8 cellular contexts compared by ENCODE assay signal in genomic region chr4:122783301-122784215, GRCh38. TPM values are rescaled to one million over a fixed set of nuclear protein-coding genes. Genes with fewer than 3 reads are reported as not detected.
A peak's percentile ranks its signal among the peaks of the same experiment; 100 is the strongest.
DNase-seq lines count a peak whose midpoint lies in the region; ATAC-seq and TF ChIP-seq lines count a peak whose summit lies in the region.

No MANE protein-coding gene starts in this region.

- peaks cover 11% of the 10 kb centered on the region for H3K4me1 ChIP-seq in fibroblast of lung (ENCODE audit: control insufficient read depth, extremely low read depth, insufficient read depth, low read length)
- no peaks in the 10 kb centered on the region for H3K4me1 ChIP-seq in CD4-positive, alpha-beta memory T cell (ENCODE audit: insufficient read depth, low read length)

- H3K79me2 ChIP-seq in fibroblast of lung (ENCODE audit: control insufficient read depth, insufficient read depth, low read length): no peaks in the 10 kb centered on the region

- H3K27ac ChIP-seq in fibroblast of lung (ENCODE audit: insufficient read depth, low read length): peak overlapping the region; percentile 53
- H3K27ac ChIP-seq in CD4-positive, alpha-beta memory T cell (ENCODE audit: low read depth, low read length): no peak overlapping the region

- H3K36me3 ChIP-seq in fibroblast of lung (ENCODE audit: control insufficient read depth, insufficient read depth, low read length): no peaks in the 10 kb centered on the region
- H3K36me3 ChIP-seq in CD4-positive, alpha-beta memory T cell (ENCODE audit: insufficient read depth, low read length): no peaks in the 10 kb centered on the region

- no peak overlapping the region for H3K4me3 Mint-ChIP-seq in CD4-positive, alpha-beta memory T cell

- no peaks in the 10 kb centered on the region for H3K9me3 ChIP-seq in fibroblast of lung (ENCODE audit: control insufficient read depth, insufficient read depth, low read depth, low read length)
- no peaks in the 10 kb centered on the region for H3K9me3 ChIP-seq in CD4-positive, alpha-beta memory T cell (ENCODE audit: control insufficient read depth in 1 of 2, low read length in 2 of 2)

- no peaks in the 10 kb centered on the region for H4K20me1 ChIP-seq in fibroblast of lung (ENCODE audit: control insufficient read depth, extremely low read depth, insufficient read depth, low read length)

- no peak for TF ChIP-seq CTCF in fibroblast of lung (conservative IDR thresholded peaks at IDR 0.05 in 1 of 2, IDR thresholded peaks at IDR 0.05 in 1 of 2; ENCODE audit: low read depth in 1 of 2, low read length in 2 of 2)

- peak overlapping the region; percentile 4 for H3K4me2 ChIP-seq in fibroblast of lung (ENCODE audit: extremely low read depth, insufficient read depth, low read length)

- peaks cover 0 to 12% (median 3%) of the 10 kb centered on the region in 4 donors for H3K4me1 Mint-ChIP-seq in CD4-positive, alpha-beta memory T cell

- no peaks in the 10 kb centered on the region for H3K36me3 Mint-ChIP-seq in CD4-positive, alpha-beta memory T cell

- DNase-seq in COLO829 (ENCODE audit: low spot score): peak; percentile 75
- DNase-seq in RPMI7951 (ENCODE audit: low read depth): peak; percentile 86
- peak; percentile 71 to 98 for DNase-seq in fibroblast of lung (ENCODE audit: low read depth in 2 of 2)
- peak; percentile 96 for DNase-seq in myocyte (ENCODE audit: low read depth)
- DNase-seq in CD4-positive, alpha-beta memory T cell: no peak
- DNase-seq in HuH-7 (ENCODE audit: low spot score): no peak
- no peak for DNase-seq in NCI-H2171 (lab: John Stamatoyannopoulos, UW)

- POLR2A ChIA-PET in CD4-positive, alpha-beta memory T cell (lab: Charles Lee; ENCODE audit: partially characterized antibody): no interaction called here

- intact Hi-C loops in CD4-positive, alpha-beta memory T cell (cut with micrococcal nuclease): no loop called here

- peaks cover 0 to 6% of the 10 kb centered on the region in 2 donors for H3K27me3 Mint-ChIP-seq in CD4-positive, alpha-beta memory T cell

- no peak overlapping the region for H3K27ac Mint-ChIP-seq in CD4-positive, alpha-beta memory T cell

- ATAC-seq in HG03139 (IDR thresholded peaks at IDR 0.05; ENCODE audit: unreplicated experiment): no peak

- no peak overlapping the region for H2AFZ ChIP-seq in fibroblast of lung (ENCODE audit: low read length)

- no peak overlapping the region for H3K4me3 ChIP-seq in fibroblast of lung (replicated peaks in 1 of 4; ENCODE audit: control extremely low read depth in 1 of 4, insufficient read depth in 1 of 4, low read depth in 3 of 4, low read length in 4 of 4)
- H3K4me3 ChIP-seq in CD4-positive, alpha-beta memory T cell (ENCODE audit: low read length in 2 of 2): no peak overlapping the region

- H3K9ac ChIP-seq in fibroblast of lung (ENCODE audit: insufficient read depth, low read length): no peak overlapping the region

- CTCF ChIA-PET in CD4-positive, alpha-beta memory T cell (lab: Charles Lee; ENCODE audit: partially characterized antibody): no interaction called here

- H3K9me3 Mint-ChIP-seq in CD4-positive, alpha-beta memory T cell: no peaks in the 10 kb centered on the region

- H3K27me3 ChIP-seq in fibroblast of lung (ENCODE audit: control insufficient read depth, insufficient read depth, low read length): no peaks in the 10 kb centered on the region
- H3K27me3 ChIP-seq in CD4-positive, alpha-beta memory T cell (ENCODE audit: insufficient read depth, low read length): no peaks in the 10 kb centered on the region

RNA-seq across cellular contexts. Expression of gene FGF2, which starts 43.1 kb away (rescaled TPM):
- 3.3 and 4.1 TPM in 2 replicates for total RNA-seq in RPMI7951 (2014; rRNA removed; shearing (Covaris generic))
- total RNA-seq in fibroblast of lung (57.8 and 98.3 TPM in 2 replicates), myocyte (5.8 and 6.2 TPM in 2 replicates)
- 35.2 and 38.5 TPM in 2 replicates for polyA plus RNA-seq in fibroblast of lung
- polyA plus RNA-seq in fibroblast of lung (2012): 25.3 and 28.2 TPM in 2 replicates
- polyA minus RNA-seq in fibroblast of lung (ENCODE audit: low replicate concordance): 10.8 and 11.3 TPM in 2 replicates
- 15.4 TPM for polyA plus RNA-seq in myocyte (2012)
- not detected for total RNA-seq in CD4-positive, alpha-beta memory T cell
- polyA plus RNA-seq in CD4-positive, alpha-beta memory T cell: not detected

RNA-seq across cellular contexts. Expression of gene BBS12, which starts 51.1 kb away (rescaled TPM):
- total RNA-seq in RPMI7951 (2014; rRNA removed; shearing (Covaris generic)): 3.5 and 4.4 TPM in 2 replicates
- total RNA-seq in fibroblast of lung (7.4 and 8.4 TPM in 2 replicates), myocyte (7.1 and 7.8 TPM in 2 replicates)
- 1.5 and 3.6 TPM in 2 replicates for polyA plus RNA-seq in fibroblast of lung
- 2.0 and 3.3 TPM in 2 replicates for polyA plus RNA-seq in fibroblast of lung (2012)
- polyA minus RNA-seq in fibroblast of lung (ENCODE audit: low replicate concordance): 1.1 TPM in 1 of 2 replicates, not detected in the other
- 3.1 TPM for polyA plus RNA-seq in myocyte (2012)
- total RNA-seq in CD4-positive, alpha-beta memory T cell: 1 to 10 TPM; 3.7 to 4.1 TPM
- 1 to 10 TPM; 1.7 to 2.0 TPM for polyA plus RNA-seq in CD4-positive, alpha-beta memory T cell

Comparison
In these comparisons a context has a peak if more than half of its experiments do, and no peak if none do; other contexts are left out.
1. DNase-seq: peak in COLO829 (single experiment), RPMI7951 (single experiment), fibroblast of lung (2 of 2) and myocyte (single experiment); none in CD4-positive, alpha-beta memory T cell (0 of 5), HuH-7 (single experiment) and NCI-H2171 (single experiment).